Comparison of ENCODE assay signal across 20 cellular contexts in the genomic region with DNA sequence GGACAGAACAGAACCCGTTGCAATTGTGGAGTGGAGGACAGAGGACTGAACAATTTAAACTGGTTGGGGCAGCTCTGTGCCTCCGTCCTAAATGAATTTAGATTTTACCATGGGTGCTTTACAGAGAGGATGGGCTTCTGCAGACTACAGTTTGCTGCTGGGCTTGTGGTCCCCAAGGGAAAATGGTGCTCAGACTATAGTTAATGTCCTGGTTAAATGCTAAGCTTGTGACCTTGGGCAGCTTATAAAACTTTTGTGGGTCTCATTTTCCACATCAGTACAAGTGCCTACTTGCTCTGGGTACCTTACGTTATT.
"Had no signal": no experiment of that assay in that cellular context is flagged by ENCODE, and none has a peak within 500 bp of the region (broad histone marks: within the 10 kb centered on the region; RNA-seq: fewer than 3 reads in every experiment).

No MANE protein-coding gene starts in this region.

- H3K36me3 Mint-ChIP-seq: naive thymus-derived CD4-positive, alpha-beta T cell had no signal

- H3K27me3 ChIP-seq: colonic mucosa, foreskin keratinocyte, pancreas, stomach, transverse colon had no signal

- FAIRE-seq: endothelial cell of umbilical vein, pancreas, small intestine had no signal

- DNase-seq: colonic mucosa; dermis blood vessel endothelial cell; effector CD4-positive, alpha-beta T cell; erythroblast; foreskin keratinocyte; kidney glomerular epithelial cell; naive thymus-derived CD4-positive, alpha-beta T cell; occipital lobe; pancreas; right cardiac atrium; small intestine; stimulated activated CD4-positive, alpha-beta T cell treated with anti-CD3 and anti-CD28 coated beads, Interleukin-12 subunit alpha, Interleukin-12 subunit beta, amount 100 ng/mL, for 4 hours; stimulated activated naive CD4-positive, alpha-beta T cell; stomach; substantia nigra; transverse colon had no signal

- H3K4me1 Mint-ChIP-seq: naive thymus-derived CD4-positive, alpha-beta T cell had no signal

- H3K4me3 Mint-ChIP-seq: naive thymus-derived CD4-positive, alpha-beta T cell had no signal

- H3K27me3 Mint-ChIP-seq: progenitor cell of endocrine pancreas had no signal

- H3K4me3 ChIP-seq: colonic mucosa, pancreas, stomach, thoracic aorta, transverse colon had no signal

- H3K36me3 ChIP-seq: colonic mucosa, pancreas, stomach, thoracic aorta, transverse colon had no signal

- H3K9me3 ChIP-seq: colonic mucosa, pancreas, stomach, thoracic aorta, transverse colon had no signal

- H3K4me1 ChIP-seq: colonic mucosa, foreskin keratinocyte, pancreas, transverse colon had no signal

- H3K27ac Mint-ChIP-seq: naive thymus-derived CD4-positive, alpha-beta T cell had no signal

- H3K9me3 Mint-ChIP-seq: naive thymus-derived CD4-positive, alpha-beta T cell; neural crest cell had no signal

- H3K27ac ChIP-seq: colonic mucosa, foreskin keratinocyte, pancreas, thoracic aorta had no signal
